In genomic region chr5:159467666-159468065, GRCh38 we compare ENCODE assay signal across 14 cellular contexts.
DNase-seq lines count a peak whose midpoint lies in the region; ATAC-seq lines count a peak whose summit lies in the region.
"Had no signal": no experiment of that assay in that cellular context is flagged by ENCODE, and none has a peak within 500 bp of the region (broad histone marks: within the 10 kb centered on the region; RNA-seq: fewer than 3 reads in every experiment).

No MANE protein-coding gene starts in this region.

- DNase-seq in DMS 273 (lab: John Stamatoyannopoulos, UW; ENCODE audit: unreplicated experiment): peak; percentile 12
- no peak for DNase-seq in DMS 273 treated with DMSO at 0.1 percent for 48 hours (lab: John Stamatoyannopoulos, UW)
- peak; percentile 76 for DNase-seq in G401 (ENCODE audit: low spot score)
- peak; percentile 69 for DNase-seq in cerebellar cortex (ENCODE audit: low spot score)
- DNase-seq: AML-193; Caco-2; Calu3; CD4-positive, alpha-beta T cell; CD8-positive, alpha-beta T cell; DMS79 treated with DMSO at 0.1 percent for 48 hours; GDM1 had no signal

- ATAC-seq in GM18909 (IDR thresholded peaks at IDR 0.05; ENCODE audit: poor library complexity, unreplicated experiment): no peak
- no peak for ATAC-seq in GM21723 (IDR thresholded peaks at IDR 0.05; ENCODE audit: unreplicated experiment)
- ATAC-seq: A549; CD8-positive, alpha-beta T cell had no signal

- in situ Hi-C loops in G401 (cut with HindIII; ENCODE audit: low sequenced_read_pairs): no loop called here
